9 cellular contexts compared by ENCODE assay signal in the genomic region with DNA sequence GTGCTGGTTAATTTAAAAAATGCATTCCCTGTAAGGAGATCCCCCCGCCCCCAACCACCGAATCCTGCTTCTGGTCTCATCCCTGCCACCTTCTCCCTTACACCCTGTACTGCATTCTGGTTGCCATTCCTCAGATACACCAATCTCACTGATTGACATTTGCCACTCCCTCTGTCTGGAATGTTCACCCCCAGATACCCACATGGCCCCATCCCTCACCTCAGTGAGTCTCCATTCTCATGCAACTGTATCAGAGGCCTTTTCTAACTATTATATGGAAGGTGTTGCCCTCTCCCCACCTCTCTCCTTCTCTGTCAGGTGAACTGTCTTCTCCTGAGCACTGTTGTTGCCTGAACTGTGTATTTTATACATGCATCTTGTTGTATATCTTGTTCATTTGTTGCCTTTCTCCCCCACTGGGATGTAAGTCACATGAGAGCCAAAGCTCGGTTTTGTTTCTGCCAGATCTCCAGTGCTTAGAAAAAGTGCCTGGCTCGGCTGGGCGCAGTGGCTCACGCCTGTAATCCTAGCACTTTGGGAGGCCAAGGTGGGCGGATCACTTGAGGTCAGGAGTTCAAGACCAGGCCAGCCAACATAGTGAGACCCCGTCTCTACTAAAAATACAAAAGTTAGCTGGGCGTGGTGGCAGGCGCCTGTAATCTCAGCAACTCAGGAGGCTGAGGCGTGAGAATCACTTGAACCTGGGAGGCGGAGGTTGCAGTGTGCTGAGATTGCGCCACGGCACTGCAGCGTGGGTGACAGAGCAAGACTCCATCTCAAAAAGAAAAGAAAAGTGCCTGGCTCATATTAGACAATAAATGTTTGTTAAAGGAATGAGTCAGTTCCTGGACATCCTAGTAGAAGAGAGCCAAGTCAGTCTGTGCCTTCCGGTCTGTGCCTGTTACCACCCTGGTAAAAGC.
DNase-seq lines count a peak whose midpoint lies in the region; ATAC-seq and TF ChIP-seq lines count a peak whose summit lies in the region.
"Had no signal": no experiment of that assay in that cellular context is flagged by ENCODE, and none has a peak within 500 bp of the region (broad histone marks: within the 10 kb centered on the region; RNA-seq: fewer than 3 reads in every experiment).

No MANE protein-coding gene starts in this region.

- H3K27me3 ChIP-seq in heart left ventricle (no peaks in the 10 kb centered on the region), Peyer's patch (no peaks in the 10 kb centered on the region)

- CTCF ChIA-PET in activated CD8-positive, alpha-beta T cell treated with anti-CD3 and anti-CD28 coated beads, Interleukin-2, amount 10 ng/mL, durations not matched to agents 7 days and 5 days (lab: Charles Lee) = interaction anchor here (1.0 to 1.6 kb wide), 2 partner anchors 14 to 45 kb away, joined by 3 read pairs; no protein-coding TSS in a partner anchor

- H3K9me3 ChIP-seq in heart left ventricle (no peaks in the 10 kb centered on the region), Peyer's patch (no peaks in the 10 kb centered on the region)

- peak; percentile 35 for DNase-seq in HFF-Myc (ENCODE audit: extremely low read depth, low read depth)
- DNase-seq in activated CD8-positive, alpha-beta T cell treated with anti-CD3 and anti-CD28 coated beads, Interleukin-2, amount 10 ng/mL, durations not matched to agents 7 days and 5 days = no peak
- DNase-seq in heart left ventricle = peak in 1 of 5 donors; percentile 50
- DNase-seq in stimulated activated naive B cell treated with anti-CD40 and anti-IgM and Interleukin-4, amounts not matched to agents 10 μg/mL and 1 μg/mL and 100 μg/mL, for 72 hours = no peak
- no peak for DNase-seq in Peyer's patch
- DNase-seq in HUDEP-2 (lab: John Stamatoyannopoulos, UW; ENCODE audit: unreplicated experiment in 76 of 76) = no peak
- no peak for DNase-seq in stimulated activated CD4-positive, alpha-beta T cell treated with anti-CD3 and anti-CD28 coated beads, Interleukin-4, amount 100 ng/mL, for 24 hours

- no peak overlapping the region for H3K4me3 ChIP-seq in HFF-Myc (replicated peaks; ENCODE audit: low read depth, low read length)
- no peak overlapping the region for H3K4me3 ChIP-seq in heart left ventricle
- no peak overlapping the region for H3K4me3 ChIP-seq in Peyer's patch

- no peak for TF ChIP-seq CTCF in HFF-Myc (IDR thresholded peaks at IDR 0.05; ENCODE audit: low read depth, low read length, missing control alignments)
- no peak for TF ChIP-seq CTCF in heart left ventricle (IDR thresholded peaks at IDR 0.05)
- no peak for TF ChIP-seq CTCF in Peyer's patch (IDR thresholded peaks at IDR 0.05)

- H3K36me3 ChIP-seq in heart left ventricle (peaks cover 0 to 2% (median 0%) of the 10 kb centered on the region in 9 donors), Peyer's patch (peaks cover 0 to 4% (median 0%) of the 10 kb centered on the region in 3 donors)

- peaks cover 64% of the 10 kb centered on the region for H3K4me1 Mint-ChIP-seq in activated CD8-positive, alpha-beta T cell treated with anti-CD3 and anti-CD28 coated beads, Interleukin-2, amount 10 ng/mL, durations not matched to agents 7 days and 5 days (ENCODE audit: low read depth)
- H3K4me1 Mint-ChIP-seq in stimulated activated naive B cell treated with anti-CD40 and anti-IgM and Interleukin-4, amounts not matched to agents 10 μg/mL and 1 μg/mL and 100 μg/mL, for 72 hours = peaks cover 56 to 80% of the 10 kb centered on the region in 2 donors

- ATAC-seq in activated CD8-positive, alpha-beta T cell treated with anti-CD3 and anti-CD28 coated beads, Interleukin-2, amount 10 ng/mL, durations not matched to agents 7 days and 5 days = no peak
- ATAC-seq in heart left ventricle = peak; percentile 24 to 73 (median 64)
- no peak for ATAC-seq in stimulated activated naive B cell treated with anti-CD40 and anti-IgM and Interleukin-4, amounts not matched to agents 10 μg/mL and 1 μg/mL and 100 μg/mL, for 72 hours (replicated peaks)
- ATAC-seq in HG02970 (IDR thresholded peaks at IDR 0.05; ENCODE audit: low FRiP score, unreplicated experiment) = no peak

- H3K4me1 ChIP-seq in heart left ventricle (peaks cover 6 to 85% (median 60%) of the 10 kb centered on the region in 12 donors), Peyer's patch (peaks cover 0 to 17% (median 4%) of the 10 kb centered on the region in 4 donors)

- intact Hi-C loops in heart left ventricle (cut with DNase I) = no loop called here

- H3K9me3 Mint-ChIP-seq in activated CD8-positive, alpha-beta T cell treated with anti-CD3 and anti-CD28 coated beads, Interleukin-2, amount 10 ng/mL, durations not matched to agents 7 days and 5 days (ENCODE audit: insufficient read depth) = no peaks in the 10 kb centered on the region
- H3K9me3 Mint-ChIP-seq in stimulated activated naive B cell treated with anti-CD40 and anti-IgM and Interleukin-4, amounts not matched to agents 10 μg/mL and 1 μg/mL and 100 μg/mL, for 72 hours = no peaks in the 10 kb centered on the region

- peak overlapping the region; percentile 55 for H3K27ac Mint-ChIP-seq in activated CD8-positive, alpha-beta T cell treated with anti-CD3 and anti-CD28 coated beads, Interleukin-2, amount 10 ng/mL, durations not matched to agents 7 days and 5 days
- peak overlapping the region; percentile 60 for H3K27ac Mint-ChIP-seq in stimulated activated naive B cell treated with anti-CD40 and anti-IgM and Interleukin-4, amounts not matched to agents 10 μg/mL and 1 μg/mL and 100 μg/mL, for 72 hours

- no peaks in the 10 kb centered on the region for H3K27me3 Mint-ChIP-seq in activated CD8-positive, alpha-beta T cell treated with anti-CD3 and anti-CD28 coated beads, Interleukin-2, amount 10 ng/mL, durations not matched to agents 7 days and 5 days (ENCODE audit: low read depth)
- no peaks in the 10 kb centered on the region for H3K27me3 Mint-ChIP-seq in stimulated activated naive B cell treated with anti-CD40 and anti-IgM and Interleukin-4, amounts not matched to agents 10 μg/mL and 1 μg/mL and 100 μg/mL, for 72 hours

- H3K36me3 Mint-ChIP-seq in activated CD8-positive, alpha-beta T cell treated with anti-CD3 and anti-CD28 coated beads, Interleukin-2, amount 10 ng/mL, durations not matched to agents 7 days and 5 days (ENCODE audit: low read depth) = peaks cover 36% of the 10 kb centered on the region
- peaks cover 0 to 27% of the 10 kb centered on the region in 2 donors for H3K36me3 Mint-ChIP-seq in stimulated activated naive B cell treated with anti-CD40 and anti-IgM and Interleukin-4, amounts not matched to agents 10 μg/mL and 1 μg/mL and 100 μg/mL, for 72 hours

- H3K27ac ChIP-seq in heart left ventricle = peak overlapping the region in 7 of 12 donors; percentile 6 to 62 (median 40)
- peak overlapping the region in 2 of 4 donors; percentile 21 to 27 for H3K27ac ChIP-seq in Peyer's patch
- H3K27ac ChIP-seq: parathyroid adenoma had no signal

- no peak overlapping the region for H3K4me3 Mint-ChIP-seq in activated CD8-positive, alpha-beta T cell treated with anti-CD3 and anti-CD28 coated beads, Interleukin-2, amount 10 ng/mL, durations not matched to agents 7 days and 5 days
- H3K4me3 Mint-ChIP-seq in stimulated activated naive B cell treated with anti-CD40 and anti-IgM and Interleukin-4, amounts not matched to agents 10 μg/mL and 1 μg/mL and 100 μg/mL, for 72 hours = peak overlapping the region; percentile 23 to 28

- 35 to 61% (median 41%) methylated on average over 16 of the region's 16 CpGs for WGBS in heart left ventricle, 4 donors

- TF ChIP-seq POLR2A in heart left ventricle (IDR thresholded peaks at IDR 0.05) (no peak), Peyer's patch (IDR thresholded peaks at IDR 0.05) (no peak)

- POLR2A ChIA-PET in activated CD8-positive, alpha-beta T cell treated with anti-CD3 and anti-CD28 coated beads, Interleukin-2, amount 10 ng/mL, durations not matched to agents 7 days and 5 days (lab: Charles Lee) = interaction anchor here (1.4 to 1.5 kb wide), 2 partner anchors 60 to 61 kb away, joined by 3 to 4 read pairs; no protein-coding TSS in a partner anchor

Comparison
In these comparisons a context has a peak if more than half of its experiments do, and no peak if none do; other contexts are left out.
1. ATAC-seq: peak in heart left ventricle (4 of 4); none in activated CD8-positive, alpha-beta T cell treated with anti-CD3 and anti-CD28 coated beads, Interleukin-2, amount 10 ng/mL, durations not matched to agents 7 days and 5 days (single experiment), stimulated activated naive B cell treated with anti-CD40 and anti-IgM and Interleukin-4, amounts not matched to agents 10 μg/mL and 1 μg/mL and 100 μg/mL, for 72 hours (0 of 2) and HG02970 (single experiment).